Comparison of ENCODE assay signal across 16 cellular contexts in genomic region chr12:87820524-87821194, GRCh38.
A peak's percentile ranks its signal among the peaks of the same experiment; 100 is the strongest.
DNase-seq lines count a peak whose midpoint lies in the region; ATAC-seq and TF ChIP-seq lines count a peak whose summit lies in the region.
"Had no signal": no experiment of that assay in that cellular context is flagged by ENCODE, and none has a peak within 500 bp of the region (broad histone marks: within the 10 kb centered on the region; RNA-seq: fewer than 3 reads in every experiment).

No MANE protein-coding gene starts in this region.

- TF ChIP-seq POLR2A in HCT116 (IDR thresholded peaks at IDR 0.05; ENCODE audit: borderline replicate concordance, extremely low read depth, insufficient read depth, insufficient read length) = no peak

- DNase-seq in HCT116 (ENCODE audit: low read depth, low spot score) = peak; percentile 64
- DNase-seq in SW 1271 (lab: John Stamatoyannopoulos, UW) = peak; percentile 63 to 86
- DNase-seq in fibroblast of peridontal ligament (ENCODE audit: extremely low read depth) = peak; percentile 62
- peak; percentile 83 for DNase-seq in retinal pigment epithelial cell (ENCODE audit: low read depth)
- DNase-seq in NCI-H526 (lab: John Stamatoyannopoulos, UW) = no peak
- no peak for DNase-seq in NCI-H2107 treated with DMSO at 0.1 percent for 48 hours (lab: John Stamatoyannopoulos, UW; ENCODE audit: unreplicated experiment)
- DNase-seq: activated CD4-positive, alpha-beta T cell treated with anti-CD3 and anti-CD28 coated beads for 36 hours; activated T-cell treated with anti-CD3 and anti-CD28 coated beads, Interleukin-2, amount 50 U/mL, for 4 hours; anterior cingulate cortex; CD4-positive, alpha-beta T cell; HFFc6; NCI-H1694 treated with DMSO at 0.1 percent for 48 hours; stimulated activated CD4-positive, alpha-beta T cell treated with anti-CD3 and anti-CD28 coated beads, Interleukin-4, amount 100 ng/mL, for 1 hour; stimulated activated naive CD8-positive, alpha-beta T cell treated with anti-CD3 and anti-CD28 coated beads, Interleukin-15, amount 100 ng/mL, for 72 hours had no signal

- H3K79me2 ChIP-seq in HCT116 (ENCODE audit: insufficient read depth, low read length) = no peaks in the 10 kb centered on the region

- RAD21 ChIA-PET in HCT116 (lab: Charles Lee; ENCODE audit: low non-redundant PET in 1 of 2, low total read pairs in 2 of 2, uncharacterized antibody in 2 of 2, unreplicated experiment in 2 of 2) = no interaction called here

- H3K36me3 ChIP-seq in HCT116 (ENCODE audit: control insufficient read depth in 1 of 2, insufficient read depth in 2 of 2, low read length in 2 of 2) = no peaks in the 10 kb centered on the region

- H3K9me2 ChIP-seq in HCT116 (ENCODE audit: insufficient read depth) = no peaks in the 10 kb centered on the region

- H4K20me1 ChIP-seq in HCT116 (ENCODE audit: insufficient read depth) = no peaks in the 10 kb centered on the region

- no peaks in the 10 kb centered on the region for H3K27me3 ChIP-seq in HCT116 (ENCODE audit: insufficient read depth, low read length)

- CTCF ChIA-PET in HCT116 (lab: Charles Lee) = no interaction called here

- peaks cover 0 to 10% of the 10 kb centered on the region in 2 experiments; a peak in 2 of 4 replicates for H3K4me1 ChIP-seq in HCT116 (ENCODE audit: control insufficient read depth in 1 of 2, insufficient read depth in 2 of 2, low read length in 2 of 2)

- no peak for TF ChIP-seq RAD21 in HCT116 (IDR thresholded peaks at IDR 0.05; ENCODE audit: low read depth)

- no peak for TF ChIP-seq CTCF in HCT116 (IDR thresholded peaks at IDR 0.05 in 2 of 3, conservative IDR thresholded peaks at IDR 0.05 in 1 of 3; ENCODE audit: borderline replicate concordance in 1 of 3, insufficient read depth in 1 of 3, low read depth in 2 of 3, low read length in 2 of 3)
- TF ChIP-seq CTCF in retinal pigment epithelial cell (conservative IDR thresholded peaks at IDR 0.05; ENCODE audit: low read depth, low read length) = no peak

- BruUV-seq in HCT116 (replicated peaks; lab: Mats Ljungman, UMichigan) = TSS peak; percentile 96

- peak overlapping the region; percentile 43 for H3K4me2 ChIP-seq in HCT116 (ENCODE audit: low read length)

- H3K9me3 ChIP-seq in HCT116 (ENCODE audit: control insufficient read depth in 1 of 2, insufficient read depth in 1 of 2, low read depth in 1 of 2, low read length in 2 of 2) = no peaks in the 10 kb centered on the region

- intact Hi-C loops in HCT116 (cut with micrococcal nuclease) = no loop called here

- H3K4me3 ChIP-seq in HCT116 (replicated peaks in 1 of 2; ENCODE audit: low read depth in 1 of 2, low read length in 2 of 2) (no peak overlapping the region), retinal pigment epithelial cell (ENCODE audit: low read length) (no peak overlapping the region)

- no peak overlapping the region for H3K27ac ChIP-seq in HCT116 (ENCODE audit: low read depth, low read length)

- POLR2A ChIA-PET in HCT116 (lab: Charles Lee) = no interaction called here

- H2AFZ ChIP-seq in HCT116 (ENCODE audit: low read depth, low read length, poor library complexity, severe bottlenecking) = peak overlapping the region; percentile 28

- no peak overlapping the region for H3K9ac ChIP-seq in HCT116 (ENCODE audit: low read length)

- ATAC-seq in HCT116 (peak; percentile 69), HG03175 (IDR thresholded peaks at IDR 0.05; ENCODE audit: unreplicated experiment) (no peak), HG03378 (IDR thresholded peaks at IDR 0.05; ENCODE audit: unreplicated experiment) (no peak)
- ATAC-seq: activated CD4-positive, alpha-beta T cell treated with anti-CD3 and anti-CD28 coated beads for 36 hours; activated T-cell treated with anti-CD3 and anti-CD28 coated beads, Interleukin-2, amount 50 U/mL, for 4 hours; stimulated activated naive CD8-positive, alpha-beta T cell treated with anti-CD3 and anti-CD28 coated beads, Interleukin-15, amount 100 ng/mL, for 72 hours had no signal

TF ChIP-seq in HCT116, 20 proteins besides CTCF, POLR2A, EP300 and RAD21:
- TF ChIP-seq ATF3 (IDR thresholded peaks at IDR 0.05) = peak; percentile 55; the same call in 1 of the 2 replicates
- TF ChIP-seq, protein P1, sequence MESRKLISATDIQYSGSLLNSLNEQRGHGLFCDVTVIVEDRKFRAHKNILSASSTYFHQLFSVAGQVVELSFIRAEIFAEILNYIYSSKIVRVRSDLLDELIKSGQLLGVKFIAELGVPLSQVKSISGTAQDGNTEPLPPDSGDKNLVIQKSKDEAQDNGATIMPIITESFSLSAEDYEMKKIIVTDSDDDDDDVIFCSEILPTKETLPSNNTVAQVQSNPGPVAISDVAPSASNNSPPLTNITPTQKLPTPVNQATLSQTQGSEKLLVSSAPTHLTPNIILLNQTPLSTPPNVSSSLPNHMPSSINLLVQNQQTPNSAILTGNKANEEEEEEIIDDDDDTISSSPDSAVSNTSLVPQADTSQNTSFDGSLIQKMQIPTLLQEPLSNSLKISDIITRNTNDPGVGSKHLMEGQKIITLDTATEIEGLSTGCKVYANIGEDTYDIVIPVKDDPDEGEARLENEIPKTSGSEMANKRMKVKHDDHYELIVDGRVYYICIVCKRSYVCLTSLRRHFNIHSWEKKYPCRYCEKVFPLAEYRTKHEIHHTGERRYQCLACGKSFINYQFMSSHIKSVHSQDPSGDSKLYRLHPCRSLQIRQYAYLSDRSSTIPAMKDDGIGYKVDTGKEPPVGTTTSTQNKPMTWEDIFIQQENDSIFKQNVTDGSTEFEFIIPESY (IDR thresholded peaks at IDR 0.05; ENCODE audit: extremely low read depth, insufficient replicate concordance, low read length) = no peak
- peak; percentile 63 for TF ChIP-seq FOSL1 (IDR thresholded peaks at IDR 0.05; ENCODE audit: low read depth)
- peak; percentile 81 for TF ChIP-seq CEBPB (IDR thresholded peaks at IDR 0.05; ENCODE audit: low read depth)
- TF ChIP-seq SIN3A (IDR thresholded peaks at IDR 0.05; ENCODE audit: low read depth) = no peak
- TF ChIP-seq SRF (IDR thresholded peaks at IDR 0.05; ENCODE audit: low read depth) = 0 out of 2 replicates have a peak, but pooled peaks have one; percentile 18
- TF ChIP-seq SP1 (IDR thresholded peaks at IDR 0.05; ENCODE audit: low read depth) = peak; percentile 51; the same call in 1 of the 2 replicates
- TF ChIP-seq ZNF274 (IDR thresholded peaks at IDR 0.05; ENCODE audit: low read depth, low read length) = no peak
- no peak for TF ChIP-seq CBX3 (IDR thresholded peaks at IDR 0.05; ENCODE audit: low read depth)
- TF ChIP-seq JUND (IDR thresholded peaks at IDR 0.05) = peak; percentile 53; the same call in 1 of the 2 replicates
- TF ChIP-seq, protein P2, sequence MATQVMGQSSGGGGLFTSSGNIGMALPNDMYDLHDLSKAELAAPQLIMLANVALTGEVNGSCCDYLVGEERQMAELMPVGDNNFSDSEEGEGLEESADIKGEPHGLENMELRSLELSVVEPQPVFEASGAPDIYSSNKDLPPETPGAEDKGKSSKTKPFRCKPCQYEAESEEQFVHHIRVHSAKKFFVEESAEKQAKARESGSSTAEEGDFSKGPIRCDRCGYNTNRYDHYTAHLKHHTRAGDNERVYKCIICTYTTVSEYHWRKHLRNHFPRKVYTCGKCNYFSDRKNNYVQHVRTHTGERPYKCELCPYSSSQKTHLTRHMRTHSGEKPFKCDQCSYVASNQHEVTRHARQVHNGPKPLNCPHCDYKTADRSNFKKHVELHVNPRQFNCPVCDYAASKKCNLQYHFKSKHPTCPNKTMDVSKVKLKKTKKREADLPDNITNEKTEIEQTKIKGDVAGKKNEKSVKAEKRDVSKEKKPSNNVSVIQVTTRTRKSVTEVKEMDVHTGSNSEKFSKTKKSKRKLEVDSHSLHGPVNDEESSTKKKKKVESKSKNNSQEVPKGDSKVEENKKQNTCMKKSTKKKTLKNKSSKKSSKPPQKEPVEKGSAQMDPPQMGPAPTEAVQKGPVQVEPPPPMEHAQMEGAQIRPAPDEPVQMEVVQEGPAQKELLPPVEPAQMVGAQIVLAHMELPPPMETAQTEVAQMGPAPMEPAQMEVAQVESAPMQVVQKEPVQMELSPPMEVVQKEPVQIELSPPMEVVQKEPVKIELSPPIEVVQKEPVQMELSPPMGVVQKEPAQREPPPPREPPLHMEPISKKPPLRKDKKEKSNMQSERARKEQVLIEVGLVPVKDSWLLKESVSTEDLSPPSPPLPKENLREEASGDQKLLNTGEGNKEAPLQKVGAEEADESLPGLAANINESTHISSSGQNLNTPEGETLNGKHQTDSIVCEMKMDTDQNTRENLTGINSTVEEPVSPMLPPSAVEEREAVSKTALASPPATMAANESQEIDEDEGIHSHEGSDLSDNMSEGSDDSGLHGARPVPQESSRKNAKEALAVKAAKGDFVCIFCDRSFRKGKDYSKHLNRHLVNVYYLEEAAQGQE (IDR thresholded peaks at IDR 0.05; ENCODE audit: low read depth) = no peak

Comparison
In these comparisons a context has a peak if more than half of its experiments do, and no peak if none do; other contexts are left out.
1. DNase-seq: peak in HCT116 (single experiment), SW 1271 (2 of 2), fibroblast of peridontal ligament (single experiment) and retinal pigment epithelial cell (single experiment); none in NCI-H526 (0 of 2) and NCI-H2107 treated with DMSO at 0.1 percent for 48 hours (single experiment).